ENCODE assay signal across 9 cellular contexts in genomic region chr2:85741811-85742507, GRCh38. TPM values are rescaled to one million over a fixed set of nuclear protein-coding genes. Genes with fewer than 3 reads are reported as not detected.
A peak's percentile ranks its signal among the peaks of the same experiment; 100 is the strongest.
DNase-seq lines count a peak whose midpoint lies in the region; ATAC-seq and TF ChIP-seq lines count a peak whose summit lies in the region.
"Had no signal": no experiment of that assay in that cellular context is flagged by ENCODE, and none has a peak within 500 bp of the region (broad histone marks: within the 10 kb centered on the region; RNA-seq: fewer than 3 reads in every experiment).

No MANE protein-coding gene starts in this region.

- peak overlapping the region; percentile 85 for H3K27ac Mint-ChIP-seq in osteocyte (ENCODE audit: unreplicated experiment)
- H3K27ac Mint-ChIP-seq: memory B cell had no signal

- DNase-seq in ELR (ENCODE audit: low read depth): peak; percentile 82
- peak; percentile 74 for DNase-seq in RWPE2 (ENCODE audit: low spot score)
- peak; percentile 97 for DNase-seq in fibroblast of villous mesenchyme (ENCODE audit: low read depth)
- no peak for DNase-seq in osteocyte (ENCODE audit: extremely low spot score, unreplicated experiment)
- DNase-seq in activated CD4-positive, CD25-positive, alpha-beta regulatory T cell treated with anti-CD3 and anti-CD28 coated beads, Interleukin-2, amount 50 U/mL, for 72 hours: no peak

- H3K27me3 Mint-ChIP-seq in osteocyte (ENCODE audit: unreplicated experiment): peaks cover 14% of the 10 kb centered on the region

- H3K27me3 ChIP-seq in RWPE2 (ENCODE audit: insufficient read depth, poor library complexity, severe bottlenecking): no peaks in the 10 kb centered on the region

- no peak overlapping the region for H3K4me3 ChIP-seq in RWPE2 (ENCODE audit: severe bottlenecking)
- no peak overlapping the region for H3K4me3 ChIP-seq in fibroblast of villous mesenchyme (ENCODE audit: low read depth, low read length)

- peaks cover 54% of the 10 kb centered on the region for H3K4me1 Mint-ChIP-seq in osteocyte (ENCODE audit: unreplicated experiment)

- peaks cover 19% of the 10 kb centered on the region for H3K4me1 ChIP-seq in RWPE2 (ENCODE audit: insufficient read depth, poor library complexity, severe bottlenecking)

- TF ChIP-seq CTCF in RWPE2 (IDR thresholded peaks at IDR 0.05; ENCODE audit: poor library complexity, severe bottlenecking) (no peak), fibroblast of villous mesenchyme (IDR thresholded peaks at IDR 0.05; ENCODE audit: insufficient read depth, low read depth, low read length) (no peak), osteocyte (IDR thresholded peaks at IDR 0.05) (no peak)

- H3K36me3 Mint-ChIP-seq in osteocyte (ENCODE audit: unreplicated experiment): no peaks in the 10 kb centered on the region
- H3K36me3 Mint-ChIP-seq: memory B cell had no signal

- peak overlapping the region; percentile 47 for H3K4me3 Mint-ChIP-seq in osteocyte (ENCODE audit: unreplicated experiment)
- H3K4me3 Mint-ChIP-seq: memory B cell had no signal

- H3K36me3 ChIP-seq in RWPE2 (ENCODE audit: low read depth): no peaks in the 10 kb centered on the region

- no peaks in the 10 kb centered on the region for H3K9me3 ChIP-seq in RWPE2 (ENCODE audit: severe bottlenecking)

- ATAC-seq in RWPE2 (ENCODE audit: low read depth) (peak; percentile 77), GM18873 (IDR thresholded peaks at IDR 0.05; ENCODE audit: low FRiP score, unreplicated experiment) (no peak), HG02885 (IDR thresholded peaks at IDR 0.05; ENCODE audit: poor library complexity, unreplicated experiment) (no peak), HG03432 (IDR thresholded peaks at IDR 0.05; ENCODE audit: unreplicated experiment) (no peak)

- H3K27ac ChIP-seq in RWPE2 (ENCODE audit: poor library complexity, severe bottlenecking): peak overlapping the region; percentile 74

- no peaks in the 10 kb centered on the region for H3K9me3 Mint-ChIP-seq in osteocyte (ENCODE audit: unreplicated experiment)
- H3K9me3 Mint-ChIP-seq: memory B cell had no signal

RNA-seq across cellular contexts. Expression of gene ATOH8, which starts 11.8 kb away (rescaled TPM):
- total RNA-seq in fibroblast of villous mesenchyme: 6.8 and 9.1 TPM in 2 replicates
- total RNA-seq in osteocyte: 5.9 and 7.1 TPM in 2 replicates

RNA-seq across cellular contexts. Expression of gene GNLY, which starts 47.8 kb away (rescaled TPM):
- total RNA-seq in fibroblast of villous mesenchyme: not detected in 2 replicates
- total RNA-seq in osteocyte: not detected in 2 replicates

Comparison
In these comparisons a context has a peak if more than half of its experiments do, and no peak if none do; other contexts are left out.
1. DNase-seq: peak in ELR (single experiment), RWPE2 (single experiment) and fibroblast of villous mesenchyme (single experiment); none in osteocyte (single experiment) and activated CD4-positive, CD25-positive, alpha-beta regulatory T cell treated with anti-CD3 and anti-CD28 coated beads, Interleukin-2, amount 50 U/mL, for 72 hours (single experiment).